Comparison of ENCODE assay signal across 1 cellular context in genomic region chr12:110520876-110521712, GRCh38. TPM values are rescaled to one million over a fixed set of nuclear protein-coding genes. Genes with fewer than 3 reads are reported as not detected.
"Had no signal": no experiment of that assay in that cellular context is flagged by ENCODE, and none has a peak within 500 bp of the region (broad histone marks: within the 10 kb centered on the region; RNA-seq: fewer than 3 reads in every experiment).

No MANE protein-coding gene starts in this region.

RNA-seq across cellular contexts. Expression of gene RAD9B, which starts 19.0 kb away (rescaled TPM):
- total RNA-seq: epithelial cell of proximal tubule had no signal
